ENCODE assay signal across 1 cellular context in genomic region chr1:23193391-23194118, GRCh38.
TF ChIP-seq lines count a peak whose summit lies in the region.

No MANE protein-coding gene starts in this region.

TF ChIP-seq in HCT116, 20 proteins besides CTCF, POLR2A, EP300 and RAD21 (continued from another document):
- TF ChIP-seq REST (IDR thresholded peaks at IDR 0.05; ENCODE audit: low read depth) (no peak), YY1 (IDR thresholded peaks at IDR 0.05; ENCODE audit: extremely low read depth, insufficient replicate concordance, low read depth, low read length) (no peak), SP1 (IDR thresholded peaks at IDR 0.05; ENCODE audit: low read depth) (no peak), EGR1 (IDR thresholded peaks at IDR 0.05; ENCODE audit: low read depth) (no peak), TCF7L2 (IDR thresholded peaks at IDR 0.05; ENCODE audit: borderline replicate concordance, extremely low read depth, insufficient read depth, insufficient read length) (no peak), POLR2AphosphoS5 (IDR thresholded peaks at IDR 0.05; ENCODE audit: low read depth, low read length) (no peak)
